ENCODE assay signal across 8 cellular contexts in the genomic region with DNA sequence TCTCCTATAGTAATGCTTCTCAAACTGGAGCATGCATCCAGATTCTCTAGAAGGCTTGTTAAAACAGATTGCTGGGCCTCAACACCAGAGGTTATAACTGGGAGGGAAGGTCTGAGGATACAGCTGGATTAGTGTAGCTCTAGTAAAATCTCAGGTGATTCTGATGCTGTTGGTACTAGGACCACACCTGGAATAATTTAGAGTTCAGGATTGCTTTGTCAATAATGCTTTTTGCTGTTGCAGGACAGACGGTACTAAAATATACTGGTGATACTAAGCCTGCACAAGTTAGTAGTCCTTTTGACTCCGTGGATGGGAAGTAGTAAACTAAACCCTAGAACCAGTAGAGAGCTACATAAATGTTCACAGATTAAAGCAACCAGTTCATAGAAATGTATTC.
DNase-seq lines count a peak whose midpoint lies in the region; TF ChIP-seq lines count a peak whose summit lies in the region.

No MANE protein-coding gene starts in this region.

- H3K27me3 ChIP-seq in effector memory CD4-positive, alpha-beta T cell (replicated peaks; ENCODE audit: control insufficient read depth, insufficient read depth, low read length, poor library complexity, severe bottlenecking) = no peaks in the 10 kb centered on the region
- no peaks in the 10 kb centered on the region for H3K27me3 ChIP-seq in osteoblast (ENCODE audit: insufficient read depth, low read length)

- H3K4me1 ChIP-seq in effector memory CD4-positive, alpha-beta T cell (ENCODE audit: control insufficient read depth, insufficient read depth, low read length, poor library complexity, severe bottlenecking) = peaks cover 26% of the 10 kb centered on the region
- peaks cover 24% of the 10 kb centered on the region for H3K4me1 ChIP-seq in osteoblast (ENCODE audit: insufficient read depth, low read length)

- TF ChIP-seq CTCF in osteoblast (IDR thresholded peaks at IDR 0.05; ENCODE audit: extremely low read depth, low read depth, low read length) = no peak
- no peak for TF ChIP-seq CTCF in GM13976 (IDR thresholded peaks at IDR 0.05; ENCODE audit: borderline replicate concordance, control extremely low read depth, extremely low read depth, insufficient read depth, missing control alignments)

- peak overlapping the region; percentile 94 for H2AFZ ChIP-seq in osteoblast (ENCODE audit: low read length)

- peak in 2 of 3 experiments; percentile 31 to 65 for DNase-seq in NCI-H1417 (lab: John Stamatoyannopoulos, UW)
- DNase-seq in NCI-H1417 treated with DMSO at 0.1 percent for 48 hours (lab: John Stamatoyannopoulos, UW) = no peak
- DNase-seq in OCI-M1 (lab: John Stamatoyannopoulos, UW) = peak; percentile 33
- no peak for DNase-seq in effector memory CD4-positive, alpha-beta T cell
- no peak for DNase-seq in osteoblast (ENCODE audit: insufficient read length, low spot score, missing footprints)
- DNase-seq in HCEC 1CT = no peak
- no peak for DNase-seq in GM13976 (ENCODE audit: low spot score)
- DNase-seq in stimulated activated CD4-positive, alpha-beta T cell treated with anti-CD3 and anti-CD28 coated beads, Interleukin-12 subunit alpha, Interleukin-12 subunit beta, amount 100 ng/mL, for 4 hours = no peak

- H3K79me2 ChIP-seq in osteoblast (ENCODE audit: insufficient read depth, low read length) = no peaks in the 10 kb centered on the region

- no peaks in the 10 kb centered on the region for H3K9me3 ChIP-seq in effector memory CD4-positive, alpha-beta T cell (ENCODE audit: control insufficient read depth, low read length)
- no peaks in the 10 kb centered on the region for H3K9me3 ChIP-seq in osteoblast (ENCODE audit: low read depth, low read length)

- H3K4me2 ChIP-seq in osteoblast (ENCODE audit: insufficient read depth, low read length) = peak overlapping the region; percentile 96

- H3K36me3 ChIP-seq in effector memory CD4-positive, alpha-beta T cell (ENCODE audit: control insufficient read depth, insufficient read depth, low read length) = no peaks in the 10 kb centered on the region
- H3K36me3 ChIP-seq in osteoblast (ENCODE audit: insufficient read depth, low read length) = no peaks in the 10 kb centered on the region

- H4K20me1 ChIP-seq in osteoblast (ENCODE audit: insufficient read depth, low read length) = no peaks in the 10 kb centered on the region

- in situ Hi-C loops in GM13976 (cut with MboI; ENCODE audit: low sequenced_read_pairs, unreplicated experiment) = loop anchor here (10.0 to 25.0 kb wide), 3 partner anchors 181 to 1619 kb away; a partner anchor contains a TSS

- peak overlapping the region; percentile 98 for H3K27ac ChIP-seq in effector memory CD4-positive, alpha-beta T cell (ENCODE audit: insufficient read depth, low read length, poor library complexity, severe bottlenecking)
- H3K27ac ChIP-seq in osteoblast (ENCODE audit: low read depth, low read length) = peak overlapping the region; percentile 100

- H3K4me3 ChIP-seq in effector memory CD4-positive, alpha-beta T cell (ENCODE audit: insufficient read depth, low read depth, low read length, poor library complexity, severe bottlenecking) = peak overlapping the region; percentile 55
- peak overlapping the region; percentile 73 for H3K4me3 ChIP-seq in osteoblast (ENCODE audit: insufficient read depth, low read length)

Comparison
In these comparisons a context has a peak if more than half of its experiments do, and no peak if none do; other contexts are left out.
1. DNase-seq: peak in NCI-H1417 (2 of 3) and OCI-M1 (single experiment); none in NCI-H1417 treated with DMSO at 0.1 percent for 48 hours (single experiment), effector memory CD4-positive, alpha-beta T cell (0 of 3), osteoblast (single experiment), HCEC 1CT (single experiment), GM13976 (single experiment) and stimulated activated CD4-positive, alpha-beta T cell treated with anti-CD3 and anti-CD28 coated beads, Interleukin-12 subunit alpha, Interleukin-12 subunit beta, amount 100 ng/mL, for 4 hours (single experiment).